3 cellular contexts compared by ENCODE assay signal in genomic region chr10:132931851-132932250, GRCh38. TPM values are rescaled to one million over a fixed set of nuclear protein-coding genes. Genes with fewer than 3 reads are reported as not detected.
"Had no signal": no experiment of that assay in that cellular context is flagged by ENCODE, and none has a peak within 500 bp of the region (broad histone marks: within the 10 kb centered on the region; RNA-seq: fewer than 3 reads in every experiment).

No MANE protein-coding gene starts in this region.

RNA-seq across cellular contexts. Expression of gene CFAP46, which starts 10.5 kb away (rescaled TPM):
- total RNA-seq: activated CD4-positive, alpha-beta T cell treated with anti-CD3 and anti-CD28 coated beads, Interleukin-2, amount 10 ng/mL, durations not matched to agents 7 days and 5 days; ascending aorta; naive thymus-derived CD8-positive, alpha-beta T cell had no signal
- polyA plus RNA-seq: naive thymus-derived CD8-positive, alpha-beta T cell had no signal
